Comparison of ENCODE assay signal across 1 cellular context in genomic region chr16:53605356-53605755, GRCh38.
TF ChIP-seq lines count a peak whose summit lies in the region.

No MANE protein-coding gene starts in this region.

TF ChIP-seq in GM23338, 12 proteins besides CTCF, POLR2A, EP300 and RAD21 (continued from another document):
- TF ChIP-seq, protein P1, sequence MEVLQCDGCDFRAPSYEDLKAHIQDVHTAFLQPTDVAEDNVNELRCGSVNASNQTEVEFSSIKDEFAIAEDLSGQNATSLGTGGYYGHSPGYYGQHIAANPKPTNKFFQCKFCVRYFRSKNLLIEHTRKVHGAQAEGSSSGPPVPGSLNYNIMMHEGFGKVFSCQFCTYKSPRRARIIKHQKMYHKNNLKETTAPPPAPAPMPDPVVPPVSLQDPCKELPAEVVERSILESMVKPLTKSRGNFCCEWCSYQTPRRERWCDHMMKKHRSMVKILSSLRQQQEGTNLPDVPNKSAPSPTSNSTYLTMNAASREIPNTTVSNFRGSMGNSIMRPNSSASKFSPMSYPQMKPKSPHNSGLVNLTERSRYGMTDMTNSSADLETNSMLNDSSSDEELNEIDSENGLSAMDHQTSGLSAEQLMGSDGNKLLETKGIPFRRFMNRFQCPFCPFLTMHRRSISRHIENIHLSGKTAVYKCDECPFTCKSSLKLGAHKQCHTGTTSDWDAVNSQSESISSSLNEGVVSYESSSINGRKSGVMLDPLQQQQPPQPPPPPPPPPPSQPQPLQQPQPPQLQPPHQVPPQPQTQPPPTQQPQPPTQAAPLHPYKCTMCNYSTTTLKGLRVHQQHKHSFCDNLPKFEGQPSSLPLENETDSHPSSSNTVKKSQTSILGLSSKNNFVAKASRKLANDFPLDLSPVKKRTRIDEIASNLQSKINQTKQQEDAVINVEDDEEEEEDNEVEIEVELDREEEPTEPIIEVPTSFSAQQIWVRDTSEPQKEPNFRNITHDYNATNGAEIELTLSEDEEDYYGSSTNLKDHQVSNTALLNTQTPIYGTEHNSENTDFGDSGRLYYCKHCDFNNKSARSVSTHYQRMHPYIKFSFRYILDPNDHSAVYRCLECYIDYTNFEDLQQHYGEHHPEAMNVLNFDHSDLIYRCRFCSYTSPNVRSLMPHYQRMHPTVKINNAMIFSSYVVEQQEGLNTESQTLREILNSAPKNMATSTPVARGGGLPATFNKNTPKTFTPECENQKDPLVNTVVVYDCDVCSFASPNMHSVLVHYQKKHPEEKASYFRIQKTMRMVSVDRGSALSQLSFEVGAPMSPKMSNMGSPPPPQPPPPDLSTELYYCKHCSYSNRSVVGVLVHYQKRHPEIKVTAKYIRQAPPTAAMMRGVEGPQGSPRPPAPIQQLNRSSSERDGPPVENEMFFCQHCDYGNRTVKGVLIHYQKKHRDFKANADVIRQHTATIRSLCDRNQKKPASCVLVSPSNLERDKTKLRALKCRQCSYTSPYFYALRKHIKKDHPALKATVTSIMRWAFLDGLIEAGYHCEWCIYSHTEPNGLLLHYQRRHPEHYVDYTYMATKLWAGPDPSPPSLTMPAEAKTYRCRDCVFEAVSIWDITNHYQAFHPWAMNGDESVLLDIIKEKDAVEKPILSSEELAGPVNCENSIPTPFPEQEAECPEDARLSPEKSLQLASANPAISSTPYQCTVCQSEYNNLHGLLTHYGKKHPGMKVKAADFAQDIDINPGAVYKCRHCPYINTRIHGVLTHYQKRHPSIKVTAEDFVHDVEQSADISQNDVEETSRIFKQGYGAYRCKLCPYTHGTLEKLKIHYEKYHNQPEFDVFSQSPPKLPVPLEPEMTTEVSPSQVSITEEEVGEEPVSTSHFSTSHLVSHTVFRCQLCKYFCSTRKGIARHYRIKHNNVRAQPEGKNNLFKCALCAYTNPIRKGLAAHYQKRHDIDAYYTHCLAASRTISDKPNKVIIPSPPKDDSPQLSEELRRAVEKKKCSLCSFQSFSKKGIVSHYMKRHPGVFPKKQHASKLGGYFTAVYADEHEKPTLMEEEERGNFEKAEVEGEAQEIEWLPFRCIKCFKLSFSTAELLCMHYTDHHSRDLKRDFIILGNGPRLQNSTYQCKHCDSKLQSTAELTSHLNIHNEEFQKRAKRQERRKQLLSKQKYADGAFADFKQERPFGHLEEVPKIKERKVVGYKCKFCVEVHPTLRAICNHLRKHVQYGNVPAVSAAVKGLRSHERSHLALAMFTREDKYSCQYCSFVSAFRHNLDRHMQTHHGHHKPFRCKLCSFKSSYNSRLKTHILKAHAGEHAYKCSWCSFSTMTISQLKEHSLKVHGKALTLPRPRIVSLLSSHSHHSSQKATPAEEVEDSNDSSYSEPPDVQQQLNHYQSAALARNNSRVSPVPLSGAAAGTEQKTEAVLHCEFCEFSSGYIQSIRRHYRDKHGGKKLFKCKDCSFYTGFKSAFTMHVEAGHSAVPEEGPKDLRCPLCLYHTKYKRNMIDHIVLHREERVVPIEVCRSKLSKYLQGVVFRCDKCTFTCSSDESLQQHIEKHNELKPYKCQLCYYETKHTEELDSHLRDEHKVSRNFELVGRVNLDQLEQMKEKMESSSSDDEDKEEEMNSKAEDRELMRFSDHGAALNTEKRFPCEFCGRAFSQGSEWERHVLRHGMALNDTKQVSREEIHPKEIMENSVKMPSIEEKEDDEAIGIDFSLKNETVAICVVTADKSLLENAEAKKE (CRISPR knock-in tag; IDR thresholded peaks at IDR 0.05) = no peak
- TF ChIP-seq, protein P2, sequence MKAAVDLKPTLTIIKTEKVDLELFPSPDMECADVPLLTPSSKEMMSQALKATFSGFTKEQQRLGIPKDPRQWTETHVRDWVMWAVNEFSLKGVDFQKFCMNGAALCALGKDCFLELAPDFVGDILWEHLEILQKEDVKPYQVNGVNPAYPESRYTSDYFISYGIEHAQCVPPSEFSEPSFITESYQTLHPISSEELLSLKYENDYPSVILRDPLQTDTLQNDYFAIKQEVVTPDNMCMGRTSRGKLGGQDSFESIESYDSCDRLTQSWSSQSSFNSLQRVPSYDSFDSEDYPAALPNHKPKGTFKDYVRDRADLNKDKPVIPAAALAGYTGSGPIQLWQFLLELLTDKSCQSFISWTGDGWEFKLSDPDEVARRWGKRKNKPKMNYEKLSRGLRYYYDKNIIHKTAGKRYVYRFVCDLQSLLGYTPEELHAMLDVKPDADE (IDR thresholded peaks at IDR 0.05) = no peak
TF ChIP-seq in GM23338: peak in this region for 0.
